24 cellular contexts compared by ENCODE assay signal in genomic region chr12:60921541-60921940, GRCh38.
"Had no signal": no experiment of that assay in that cellular context is flagged by ENCODE, and none has a peak within 500 bp of the region (broad histone marks: within the 10 kb centered on the region; RNA-seq: fewer than 3 reads in every experiment).

No MANE protein-coding gene starts in this region.

- H3K9me3 Mint-ChIP-seq: activated CD4-positive, alpha-beta memory T cell treated with anti-CD3 and anti-CD28 coated beads for 36 hours; activated CD4-positive, alpha-beta T cell treated with anti-CD3 and anti-CD28 coated beads, Interleukin-2, amount 10 ng/mL, durations not matched to agents 7 days and 5 days; activated naive CD8-positive, alpha-beta T cell treated with anti-CD3 and anti-CD28 coated beads, Interleukin-2, amount 50 U/mL, for 24 hours had no signal

- H3K27ac Mint-ChIP-seq: activated CD4-positive, alpha-beta memory T cell treated with anti-CD3 and anti-CD28 coated beads for 36 hours; activated CD4-positive, alpha-beta T cell treated with anti-CD3 and anti-CD28 coated beads, Interleukin-2, amount 10 ng/mL, durations not matched to agents 7 days and 5 days; activated naive CD4-positive, alpha-beta T cell treated with anti-CD3 and anti-CD28 coated beads, Interleukin-2, amount 50 U/mL, for 72 hours; activated naive CD8-positive, alpha-beta T cell treated with anti-CD3 and anti-CD28 coated beads, Interleukin-2, amount 50 U/mL, for 24 hours had no signal

- H3K4me2 ChIP-seq: KMS-11 had no signal

- H3K36me3 ChIP-seq: breast epithelium had no signal

- H3K4me3 ChIP-seq: breast epithelium had no signal

- ATAC-seq: activated naive CD4-positive, alpha-beta T cell treated with anti-CD3 and anti-CD28 coated beads, Interleukin-2, amount 50 U/mL, for 72 hours; activated naive CD8-positive, alpha-beta T cell treated with anti-CD3 and anti-CD28 coated beads, Interleukin-2, amount 50 U/mL, for 24 hours; activated T-cell treated with anti-CD3 and anti-CD28 coated beads, Interleukin-2, amount 50 U/mL, for 4 hours; PC-3 had no signal

- H3K4me1 ChIP-seq: breast epithelium had no signal

- DNase-seq: activated CD4-positive, alpha-beta memory T cell treated with anti-CD3 and anti-CD28 coated beads for 36 hours; activated CD4-positive, alpha-beta T cell treated with anti-CD3 and anti-CD28 coated beads, Interleukin-2, amount 10 ng/mL, durations not matched to agents 7 days and 5 days; activated CD4-positive, CD25-positive, alpha-beta regulatory T cell; activated CD8-positive, alpha-beta memory T cell treated with anti-CD3 and anti-CD28 coated beads for 24 hours; activated effector memory CD4-positive, alpha-beta T cell treated with anti-CD3 and anti-CD28 coated beads, Interleukin-2, amount 50 U/mL, for 16 hours; activated naive CD4-positive, alpha-beta T cell treated with Interleukin-2 at 50 U/mL for 16 hours; activated naive CD8-positive, alpha-beta T cell treated with anti-CD3 and anti-CD28 coated beads, Interleukin-2, amount 50 U/mL, for 24 hours; activated T-cell treated with anti-CD3 and anti-CD28 coated beads, Interleukin-2, amount 50 U/mL, for 4 hours; amygdala; caudate nucleus; MM.1S; NCI-H1105; NCI-H1436; NCI-H187; NCI-H2081; NCI-H446; NCI-H524; PC-3; SHP77 treated with DMSO at 0.1 percent for 48 hours; T-helper 1 cell had no signal

- H3K9me3 ChIP-seq: breast epithelium had no signal

- H3K36me3 Mint-ChIP-seq: activated CD4-positive, alpha-beta memory T cell treated with anti-CD3 and anti-CD28 coated beads for 36 hours; activated naive CD4-positive, alpha-beta T cell treated with anti-CD3 and anti-CD28 coated beads, Interleukin-2, amount 50 U/mL, for 72 hours had no signal

- H3K4me1 Mint-ChIP-seq: activated CD4-positive, alpha-beta T cell treated with anti-CD3 and anti-CD28 coated beads, Interleukin-2, amount 10 ng/mL, durations not matched to agents 7 days and 5 days; activated naive CD8-positive, alpha-beta T cell treated with anti-CD3 and anti-CD28 coated beads, Interleukin-2, amount 50 U/mL, for 24 hours had no signal

- H3K27ac ChIP-seq: breast epithelium, KMS-11, VCaP had no signal

- H3K27me3 Mint-ChIP-seq: activated CD4-positive, alpha-beta memory T cell treated with anti-CD3 and anti-CD28 coated beads for 36 hours; activated CD4-positive, alpha-beta T cell treated with anti-CD3 and anti-CD28 coated beads, Interleukin-2, amount 10 ng/mL, durations not matched to agents 7 days and 5 days; activated naive CD8-positive, alpha-beta T cell treated with anti-CD3 and anti-CD28 coated beads, Interleukin-2, amount 50 U/mL, for 24 hours had no signal

- H3K27me3 ChIP-seq: breast epithelium had no signal

- H3K4me3 Mint-ChIP-seq: activated CD4-positive, alpha-beta memory T cell treated with anti-CD3 and anti-CD28 coated beads for 36 hours; activated CD4-positive, alpha-beta T cell treated with anti-CD3 and anti-CD28 coated beads, Interleukin-2, amount 10 ng/mL, durations not matched to agents 7 days and 5 days; activated naive CD8-positive, alpha-beta T cell treated with anti-CD3 and anti-CD28 coated beads, Interleukin-2, amount 50 U/mL, for 24 hours; activated T-cell treated with anti-CD3 and anti-CD28 coated beads, Interleukin-2, amount 50 U/mL, for 4 hours had no signal
